ENCODE assay signal across 8 cellular contexts in genomic region chr1:85200367-85200869, GRCh38.
A peak's percentile ranks its signal among the peaks of the same experiment; 100 is the strongest.
DNase-seq lines count a peak whose midpoint lies in the region; ATAC-seq and TF ChIP-seq lines count a peak whose summit lies in the region.

No MANE protein-coding gene starts in this region.

- DNase-seq in AG10803 (ENCODE audit: low read depth) (no peak), SK-N-MC (ENCODE audit: low read depth, low spot score) (no peak), brain microvascular endothelial cell (no peak), kidney tubule cell (ENCODE audit: low spot score) (peak; percentile 43), amniotic stem cell (lab: John Stamatoyannopoulos, UW) (no peak)
- peak; percentile 6 to 11 for DNase-seq in stimulated activated CD4-positive, alpha-beta T cell treated with anti-CD3 and anti-CD28 coated beads, Interleukin-2, amount 100 ng/mL, for 48 hours

- H3K36me3 ChIP-seq in SK-N-MC (ENCODE audit: insufficient read depth, low read length), result no peaks in the 10 kb centered on the region
- no peaks in the 10 kb centered on the region for H3K36me3 ChIP-seq in brain microvascular endothelial cell (replicated peaks)

- no peak for TF ChIP-seq CTCF in AG10803 (conservative IDR thresholded peaks at IDR 0.05; ENCODE audit: low read length)
- TF ChIP-seq CTCF in brain microvascular endothelial cell (IDR thresholded peaks at IDR 0.05; ENCODE audit: low read depth, low read length, missing control alignments), result no peak

- H3K9ac ChIP-seq in SK-N-MC (ENCODE audit: insufficient read length), result peak overlapping the region; percentile 83

- H3K27me3 ChIP-seq in brain microvascular endothelial cell (replicated peaks), result no peaks in the 10 kb centered on the region

- peak; percentile 33 for ATAC-seq in GM19043 (IDR thresholded peaks at IDR 0.05; ENCODE audit: low read depth, unreplicated experiment)
- peak; percentile 39 for ATAC-seq in HG03196 (IDR thresholded peaks at IDR 0.05; ENCODE audit: unreplicated experiment)

- H3K4me3 ChIP-seq in AG10803 (ENCODE audit: low read length) (peak overlapping the region; percentile 80), SK-N-MC (peak overlapping the region; percentile 94), brain microvascular endothelial cell (ENCODE audit: low read depth, low read length) (peak overlapping the region; percentile 68)

- H3K27ac ChIP-seq in SK-N-MC, result no peak overlapping the region; the same call in 1 of the 2 replicates
- no peak overlapping the region for H3K27ac ChIP-seq in brain microvascular endothelial cell

- H3K9me3 ChIP-seq in SK-N-MC (ENCODE audit: low read depth, low read length), result no peaks in the 10 kb centered on the region

- in situ Hi-C loops in brain microvascular endothelial cell (cut with HindIII; ENCODE audit: low pct_ligation_motif_present, low sequenced_read_pairs), result no loop called here

Comparison
In these comparisons a context has a peak if more than half of its experiments do, and no peak if none do; other contexts are left out.
1. DNase-seq: peak in kidney tubule cell (single experiment) and stimulated activated CD4-positive, alpha-beta T cell treated with anti-CD3 and anti-CD28 coated beads, Interleukin-2, amount 100 ng/mL, for 48 hours (2 of 2); none in AG10803 (single experiment), SK-N-MC (single experiment), brain microvascular endothelial cell (single experiment) and amniotic stem cell (single experiment).
2. Peak in every context shown above with its lines, with median percentiles within 50 percentile points of each other: H3K4me3 ChIP-seq.